8 cellular contexts compared by ENCODE assay signal in genomic region chr10:104080762-104081161, GRCh38. TPM values are rescaled to one million over a fixed set of nuclear protein-coding genes. Genes with fewer than 3 reads are reported as not detected.
DNase-seq lines count a peak whose midpoint lies in the region; ATAC-seq and TF ChIP-seq lines count a peak whose summit lies in the region.

No MANE protein-coding gene starts in this region.

- no peak for ATAC-seq in body of pancreas
- peak; percentile 71 for ATAC-seq in mucosa of descending colon
- no peak for ATAC-seq in HG03159 (IDR thresholded peaks at IDR 0.05; ENCODE audit: unreplicated experiment)

- TF ChIP-seq POLR2A in body of pancreas (IDR thresholded peaks at IDR 0.05): no peak

- H3K27ac ChIP-seq in body of pancreas: no peak overlapping the region

- H3K4me3 ChIP-seq in body of pancreas (no peak overlapping the region), mucosa of descending colon (no peak overlapping the region)

- intact Hi-C loops in body of pancreas (cut with DNase I) (no loop called here), mucosa of descending colon (cut with DNase I, micrococcal nuclease) (no loop called here)

- H3K36me3 ChIP-seq in body of pancreas (replicated peaks in 1 of 2; ENCODE audit: insufficient read depth in 1 of 2, low read depth in 2 of 2) (no peaks in the 10 kb centered on the region), mucosa of descending colon (ENCODE audit: low read depth) (no peaks in the 10 kb centered on the region)

- DNase-seq in NCI-H1436 (lab: John Stamatoyannopoulos, UW): peak; percentile 8
- no peak for DNase-seq in NCI-H1436 treated with DMSO at 0.1 percent for 48 hours (lab: John Stamatoyannopoulos, UW)
- DNase-seq in NCI-H1105 (lab: John Stamatoyannopoulos, UW): peak; percentile 1
- peak in 3 of 4 donors; percentile 22 to 47 (median 33) for DNase-seq in body of pancreas
- peak in 1 of 3 donors; percentile 42 for DNase-seq in mucosa of descending colon
- DNase-seq in NCI-H446 (lab: John Stamatoyannopoulos, UW): no peak
- DNase-seq in COR-L47 (lab: John Stamatoyannopoulos, UW): no peak

- 24 to 26% methylated on average over 1 of the region's 1 CpG for WGBS in body of pancreas, 2 donors

- TF ChIP-seq CTCF in body of pancreas (IDR thresholded peaks at IDR 0.05) (peak in 6 of 7 experiments; percentile 27 to 49 (median 36)), mucosa of descending colon (IDR thresholded peaks at IDR 0.05) (peak; percentile 28)

- no peaks in the 10 kb centered on the region for H3K9me3 ChIP-seq in body of pancreas
- H3K9me3 ChIP-seq in mucosa of descending colon: no peaks in the 10 kb centered on the region

- H3K4me1 ChIP-seq in body of pancreas: peaks cover 8% of the 10 kb centered on the region
- peaks cover 9% of the 10 kb centered on the region for H3K4me1 ChIP-seq in mucosa of descending colon (ENCODE audit: low read depth)

- H3K27me3 ChIP-seq in body of pancreas: no peaks in the 10 kb centered on the region

RNA-seq across cellular contexts. Expression of gene COL17A1, which starts 4.9 kb away (rescaled TPM):
- 1 to 10 TPM in 1 of 2 donors, not detected in 1; 3.6 TPM for total RNA-seq in body of pancreas
- 100 to 1,000 TPM in 2 of 3 donors, 10 to 100 TPM in 1; 95.1 to 284 (median 119) TPM for total RNA-seq in mucosa of descending colon

RNA-seq across cellular contexts. Expression of gene SFR1, which starts 41.2 kb away (rescaled TPM):
- total RNA-seq in body of pancreas (1 to 10 TPM; 3.3 to 5.2 TPM), mucosa of descending colon (1 to 10 TPM; 5.7 to 8.6 (median 5.8) TPM)

Comparison
In these comparisons a context has a peak if more than half of its experiments do, and no peak if none do; other contexts are left out.
1. DNase-seq: peak in NCI-H1436 (single experiment), NCI-H1105 (single experiment) and body of pancreas (3 of 4); none in NCI-H1436 treated with DMSO at 0.1 percent for 48 hours (single experiment), NCI-H446 (0 of 2) and COR-L47 (single experiment).
2. RNA of gene COL17A1, which starts 4.9 kb away (total RNA-seq): 95.1 to 284 TPM in mucosa of descending colon; 3.6 TPM in body of pancreas; every median in the first group is over 10 times any median in the second.